ENCODE assay signal across 1 cellular context in genomic region chr9:95498641-95499040, GRCh38.
TF ChIP-seq lines count a peak whose summit lies in the region.

No MANE protein-coding gene starts in this region.

TF ChIP-seq in IMR-90, 13 proteins besides CTCF, POLR2A, EP300 and RAD21:
- TF ChIP-seq USF2 (IDR thresholded peaks at IDR 0.05; ENCODE audit: low read depth, low read length) (no peak), CHD1 (IDR thresholded peaks at IDR 0.05; ENCODE audit: low read depth, low read length) (no peak), RFX5 (IDR thresholded peaks at IDR 0.05; ENCODE audit: low read depth, low read length) (no peak), MXI1 (IDR thresholded peaks at IDR 0.05; ENCODE audit: borderline replicate concordance, low read depth, low read length) (no peak), CEBPB (IDR thresholded peaks at IDR 0.05; ENCODE audit: low read depth, low read length) (no peak), MAFK (IDR thresholded peaks at IDR 0.05; ENCODE audit: low read depth, low read length) (no peak), MAZ (IDR thresholded peaks at IDR 0.05; ENCODE audit: borderline replicate concordance, low read depth, low read length) (no peak), BHLHE40 (IDR thresholded peaks at IDR 0.05; ENCODE audit: low read depth, low read length) (no peak), SMC3 (IDR thresholded peaks at IDR 0.05; ENCODE audit: low read depth, low read length) (no peak), RCOR1 (IDR thresholded peaks at IDR 0.05; ENCODE audit: insufficient replicate concordance, low read length) (no peak), NFE2L2 (IDR thresholded peaks at IDR 0.05; ENCODE audit: low read depth, low read length) (no peak)
